ENCODE assay signal across 8 cellular contexts in the genomic region with DNA sequence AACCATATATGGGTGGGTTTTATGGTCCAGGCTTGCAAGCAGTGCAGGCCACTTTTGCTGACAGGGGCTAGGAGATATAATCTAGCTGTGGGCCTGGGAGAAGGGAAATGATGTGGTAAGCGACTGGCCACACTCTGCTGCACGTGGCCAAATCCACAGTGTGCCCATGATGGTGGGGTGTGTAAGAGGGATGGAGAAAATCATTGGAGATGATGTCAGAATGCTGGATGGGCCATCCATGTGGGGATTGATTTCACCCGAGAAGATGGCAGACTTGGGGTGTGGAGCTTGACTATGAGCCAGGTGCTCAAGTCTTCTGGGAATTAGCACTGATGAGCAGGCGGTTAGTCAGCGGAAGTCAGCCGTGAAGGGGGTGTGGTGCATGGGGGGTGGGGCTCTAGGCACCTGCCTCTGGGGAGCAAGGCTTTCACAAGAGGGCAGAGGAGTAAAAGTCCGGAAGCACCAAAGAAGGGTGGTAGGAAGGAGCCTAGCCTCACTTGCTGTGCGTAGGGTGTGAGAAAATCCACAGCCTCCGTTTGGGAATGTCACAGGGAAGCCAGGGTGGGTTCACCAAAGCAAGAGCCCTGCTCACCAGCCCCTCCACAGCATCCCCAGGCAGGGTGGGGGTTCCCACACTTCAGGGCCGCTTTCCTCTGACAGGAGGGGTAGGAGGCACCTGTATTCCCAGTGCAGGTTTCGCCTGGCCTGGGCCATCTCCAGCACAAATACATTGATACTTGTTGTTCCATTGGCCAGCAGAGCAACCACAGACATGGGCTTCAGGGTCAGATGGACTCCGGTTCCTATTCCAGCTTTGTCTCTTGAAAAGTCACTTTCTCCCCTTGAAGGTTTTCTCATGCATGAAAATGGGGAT. TPM values are rescaled to one million over a fixed set of nuclear protein-coding genes. Genes with fewer than 3 reads are reported as not detected.
A peak's percentile ranks its signal among the peaks of the same experiment; 100 is the strongest.
DNase-seq lines count a peak whose midpoint lies in the region; ATAC-seq and TF ChIP-seq lines count a peak whose summit lies in the region.

No MANE protein-coding gene starts in this region.

- H3K27ac Mint-ChIP-seq in effector memory CD8-positive, alpha-beta T cell = peak overlapping the region in 1 of 2 donors; percentile 15
- H3K27ac Mint-ChIP-seq in progenitor cell of endocrine pancreas = no peak overlapping the region

- ATAC-seq in GM21717 (IDR thresholded peaks at IDR 0.05; ENCODE audit: unreplicated experiment) (peak; percentile 62), GM18870 (IDR thresholded peaks at IDR 0.05; ENCODE audit: unreplicated experiment) (no peak)
- ATAC-seq in effector memory CD8-positive, alpha-beta T cell (replicated peaks) = peak; percentile 7

- H3K4me3 ChIP-seq in GM12865 (ENCODE audit: low read depth, low read length) = no peak overlapping the region; the same call in 1 of the 2 replicates

- in situ Hi-C loops in KBM-7 (cut with MboI; ENCODE audit: low pct_unique_long_range_greater_than_20kb, low sequenced_read_pairs) = no loop called here

- H3K27me3 Mint-ChIP-seq in effector memory CD8-positive, alpha-beta T cell = no peaks in the 10 kb centered on the region
- no peaks in the 10 kb centered on the region for H3K27me3 Mint-ChIP-seq in progenitor cell of endocrine pancreas

- no peaks in the 10 kb centered on the region for H3K36me3 Mint-ChIP-seq in effector memory CD8-positive, alpha-beta T cell (ENCODE audit: insufficient read depth)
- peaks cover 3% of the 10 kb centered on the region for H3K36me3 Mint-ChIP-seq in progenitor cell of endocrine pancreas (ENCODE audit: insufficient read depth)

- H3K4me3 Mint-ChIP-seq in effector memory CD8-positive, alpha-beta T cell = no peak overlapping the region
- no peak overlapping the region for H3K4me3 Mint-ChIP-seq in progenitor cell of endocrine pancreas (ENCODE audit: low read depth)

- TF ChIP-seq CTCF in GM12865 (IDR thresholded peaks at IDR 0.05; ENCODE audit: insufficient read depth, low read depth, low read length, missing control alignments) (no peak), progenitor cell of endocrine pancreas (IDR thresholded peaks at IDR 0.05; ENCODE audit: unreplicated experiment) (no peak)

- peaks cover 8 to 10% of the 10 kb centered on the region in 2 donors for H3K4me1 Mint-ChIP-seq in effector memory CD8-positive, alpha-beta T cell (ENCODE audit: low read depth in 2 of 2)
- no peaks in the 10 kb centered on the region for H3K4me1 Mint-ChIP-seq in progenitor cell of endocrine pancreas (ENCODE audit: low read depth)

- DNase-seq in GM12865 (ENCODE audit: low read depth) = peak; percentile 96
- DNase-seq in KBM-7 = peak; percentile 11
- DNase-seq in effector memory CD8-positive, alpha-beta T cell = no peak
- DNase-seq in SW 1271 (lab: John Stamatoyannopoulos, UW) = no peak
- no peak for DNase-seq in progenitor cell of endocrine pancreas (ENCODE audit: low spot score, unreplicated experiment)
- DNase-seq in AG20443 (ENCODE audit: low spot score) = no peak

- no peaks in the 10 kb centered on the region for H3K9me3 Mint-ChIP-seq in effector memory CD8-positive, alpha-beta T cell
- no peaks in the 10 kb centered on the region for H3K9me3 Mint-ChIP-seq in progenitor cell of endocrine pancreas (ENCODE audit: low read depth)

RNA-seq across cellular contexts. Expression of a gene that starts 44.5 kb away (rescaled TPM):
- total RNA-seq in progenitor cell of endocrine pancreas = 4.7 and 5.3 TPM in 2 replicates

Comparison
In these comparisons a context has a peak if more than half of its experiments do, and no peak if none do; other contexts are left out.
1. DNase-seq: peak in GM12865 (single experiment) and KBM-7 (single experiment); none in effector memory CD8-positive, alpha-beta T cell (0 of 3), SW 1271 (0 of 2), progenitor cell of endocrine pancreas (single experiment) and AG20443 (single experiment).